Comparison of ENCODE assay signal across 20 cellular contexts in genomic region chr17:56009795-56010715, GRCh38.
A peak's percentile ranks its signal among the peaks of the same experiment; 100 is the strongest.
DNase-seq lines count a peak whose midpoint lies in the region; ATAC-seq and TF ChIP-seq lines count a peak whose summit lies in the region.
"Had no signal": no experiment of that assay in that cellular context is flagged by ENCODE, and none has a peak within 500 bp of the region (broad histone marks: within the 10 kb centered on the region; RNA-seq: fewer than 3 reads in every experiment).

No MANE protein-coding gene starts in this region.

- no peak overlapping the region for H3K4me3 ChIP-seq in endodermal cell (ENCODE audit: low read length)
- no peak overlapping the region for H3K4me3 ChIP-seq in skeletal muscle satellite cell (ENCODE audit: low read length)
- H3K4me3 ChIP-seq: body of pancreas, dorsolateral prefrontal cortex, suprapubic skin had no signal

- peaks cover 2 to 5% of the 10 kb centered on the region in 2 donors for H3K36me3 Mint-ChIP-seq in activated T-cell treated with anti-CD3 and anti-CD28 coated beads, Interleukin-2, amount 50 U/mL, for 72 hours (ENCODE audit: insufficient read depth in 2 of 2)
- no peaks in the 10 kb centered on the region for H3K36me3 Mint-ChIP-seq in endodermal cell (ENCODE audit: low read depth)

- H3K27me3 ChIP-seq in endodermal cell (ENCODE audit: control insufficient read depth, insufficient read depth, low read length, poor library complexity, severe bottlenecking) (no peaks in the 10 kb centered on the region), skeletal muscle satellite cell (ENCODE audit: control insufficient read depth, insufficient read depth, low read length) (no peaks in the 10 kb centered on the region)
- H3K27me3 ChIP-seq: body of pancreas, dorsolateral prefrontal cortex, suprapubic skin had no signal

- peak; percentile 81 to 86 for ATAC-seq in activated T-cell treated with anti-CD3 and anti-CD28 coated beads, Interleukin-2, amount 50 U/mL, for 72 hours (replicated peaks in 1 of 2)
- ATAC-seq in GM19328 (IDR thresholded peaks at IDR 0.05; ENCODE audit: unreplicated experiment): no peak
- ATAC-seq: body of pancreas had no signal

- H3K9me3 Mint-ChIP-seq in activated T-cell treated with anti-CD3 and anti-CD28 coated beads, Interleukin-2, amount 50 U/mL, for 72 hours: peaks cover 3 to 4% of the 10 kb centered on the region in 2 donors
- peaks cover 5% of the 10 kb centered on the region for H3K9me3 Mint-ChIP-seq in endodermal cell

- peaks cover 4% of the 10 kb centered on the region for H3K27me3 Mint-ChIP-seq in activated T-cell treated with anti-CD3 and anti-CD28 coated beads, Interleukin-2, amount 50 U/mL, for 72 hours (ENCODE audit: low read depth)
- no peaks in the 10 kb centered on the region for H3K27me3 Mint-ChIP-seq in endodermal cell (ENCODE audit: insufficient read depth)
- H3K27me3 Mint-ChIP-seq: activated CD4-positive, alpha-beta memory T cell treated with anti-CD3 and anti-CD28 coated beads, Interleukin-2, amount 10 ng/mL, durations not matched to agents 7 days and 5 days had no signal

- H3K36me3 ChIP-seq in endodermal cell (ENCODE audit: control insufficient read depth, insufficient read depth, low read length): no peaks in the 10 kb centered on the region
- H3K36me3 ChIP-seq in skeletal muscle satellite cell (ENCODE audit: insufficient read depth, low read length): no peaks in the 10 kb centered on the region
- H3K36me3 ChIP-seq: suprapubic skin had no signal

- 84 to 88% methylated on average over 5 of the region's 5 CpGs for WGBS in endodermal cell (ENCODE audit: insufficient coverage in 1 of 2, insufficient read length in 1 of 2), 2 experiments

- TF ChIP-seq CTCF in endodermal cell (conservative IDR thresholded peaks at IDR 0.05): no peak

- H3K9me3 ChIP-seq in endodermal cell (ENCODE audit: control insufficient read depth, low read length) (peaks cover 9% of the 10 kb centered on the region), skeletal muscle satellite cell (replicated peaks; ENCODE audit: low read length) (no peaks in the 10 kb centered on the region)
- H3K9me3 ChIP-seq: suprapubic skin had no signal

- H3K4me2 ChIP-seq in skeletal muscle satellite cell (ENCODE audit: low read length): peak overlapping the region; percentile 44

- H3K27ac Mint-ChIP-seq in activated T-cell treated with anti-CD3 and anti-CD28 coated beads, Interleukin-2, amount 50 U/mL, for 72 hours: no peak overlapping the region
- no peak overlapping the region for H3K27ac Mint-ChIP-seq in endodermal cell
- H3K27ac Mint-ChIP-seq: activated CD4-positive, alpha-beta memory T cell treated with anti-CD3 and anti-CD28 coated beads, Interleukin-2, amount 10 ng/mL, durations not matched to agents 7 days and 5 days; HFFc6 had no signal

- peaks cover 32% of the 10 kb centered on the region for H3K4me1 Mint-ChIP-seq in activated T-cell treated with anti-CD3 and anti-CD28 coated beads, Interleukin-2, amount 50 U/mL, for 72 hours (ENCODE audit: low read depth)
- no peaks in the 10 kb centered on the region for H3K4me1 Mint-ChIP-seq in endodermal cell
- H3K4me1 Mint-ChIP-seq: activated CD4-positive, alpha-beta memory T cell treated with anti-CD3 and anti-CD28 coated beads, Interleukin-2, amount 10 ng/mL, durations not matched to agents 7 days and 5 days had no signal

- peak; percentile 11 to 22 for DNase-seq in activated T-cell treated with anti-CD3 and anti-CD28 coated beads, Interleukin-2, amount 50 U/mL, for 72 hours
- DNase-seq in activated T-cell treated with anti-CD3 and anti-CD28 coated beads, Interleukin-2, amount 50 U/mL, for 48 hours: no peak
- DNase-seq in NCI-H510A (lab: John Stamatoyannopoulos, UW) (peak; percentile 58), endodermal cell (peak; percentile 63), NCI-H1048 (lab: John Stamatoyannopoulos, UW) (no peak)
- DNase-seq in activated T-cell treated with anti-CD3 and anti-CD28 coated beads, Interleukin-2, amount 50 U/mL, for 1 hour: no peak
- DNase-seq: activated CD4-positive, alpha-beta memory T cell treated with anti-CD3 and anti-CD28 coated beads, Interleukin-2, amount 10 ng/mL, durations not matched to agents 7 days and 5 days; activated effector memory CD4-positive, alpha-beta T cell treated with anti-CD3 and anti-CD28 coated beads, Interleukin-2, amount 50 U/mL, for 16 hours; body of pancreas; DMS153; dorsolateral prefrontal cortex; foreskin fibroblast; HFFc6; mesenchymal stem cell; NCI-H526 treated with DMSO at 0.1 percent for 48 hours; stimulated activated CD4-positive, alpha-beta T cell treated with anti-CD3 and anti-CD28 coated beads, Interleukin-12 subunit alpha, Interleukin-12 subunit beta, amount 100 ng/mL, for 4 hours had no signal

- peak overlapping the region; percentile 1 to 20 for H3K4me3 Mint-ChIP-seq in activated T-cell treated with anti-CD3 and anti-CD28 coated beads, Interleukin-2, amount 50 U/mL, for 72 hours
- H3K4me3 Mint-ChIP-seq in endodermal cell: no peak overlapping the region
- H3K4me3 Mint-ChIP-seq: activated CD4-positive, alpha-beta memory T cell treated with anti-CD3 and anti-CD28 coated beads, Interleukin-2, amount 10 ng/mL, durations not matched to agents 7 days and 5 days; HFFc6 had no signal

- H3K4me1 ChIP-seq in endodermal cell (ENCODE audit: control insufficient read depth, insufficient read depth, low read length): no peaks in the 10 kb centered on the region
- peaks cover 15% of the 10 kb centered on the region for H3K4me1 ChIP-seq in skeletal muscle satellite cell (ENCODE audit: control insufficient read depth, insufficient read depth, low read length)
- H3K4me1 ChIP-seq: body of pancreas, suprapubic skin had no signal

- H3K9ac ChIP-seq in endodermal cell (ENCODE audit: extremely low read depth, low read length, poor library complexity, severe bottlenecking) (no peak overlapping the region), skeletal muscle satellite cell (ENCODE audit: low read depth, low read length) (peak overlapping the region; percentile 54)

- H3K27ac ChIP-seq in endodermal cell (ENCODE audit: low read depth, low read length): peak overlapping the region; percentile 8
- H3K27ac ChIP-seq: body of pancreas, dorsolateral prefrontal cortex, RWPE1, suprapubic skin had no signal

Comparison
In these comparisons a context has a peak if more than half of its experiments do, and no peak if none do; other contexts are left out.
1. DNase-seq: peak in activated T-cell treated with anti-CD3 and anti-CD28 coated beads, Interleukin-2, amount 50 U/mL, for 72 hours (2 of 2), NCI-H510A (single experiment) and endodermal cell (single experiment); none in activated T-cell treated with anti-CD3 and anti-CD28 coated beads, Interleukin-2, amount 50 U/mL, for 48 hours (0 of 2), NCI-H1048 (single experiment) and activated T-cell treated with anti-CD3 and anti-CD28 coated beads, Interleukin-2, amount 50 U/mL, for 1 hour (single experiment).